Comparison of ENCODE assay signal across 26 cellular contexts in genomic region chr17:17252149-17252810, GRCh38. TPM values are rescaled to one million over a fixed set of nuclear protein-coding genes. Genes with fewer than 3 reads are reported as not detected.
DNase-seq lines count a peak whose midpoint lies in the region; FAIRE-seq and TF ChIP-seq lines count a peak whose summit lies in the region.
"Had no signal": no experiment of that assay in that cellular context is flagged by ENCODE, and none has a peak within 500 bp of the region (broad histone marks: within the 10 kb centered on the region; RNA-seq: fewer than 3 reads in every experiment).

No MANE protein-coding gene starts in this region.

- POLR2A ChIA-PET in CD4-positive, alpha-beta memory T cell (lab: Charles Lee; ENCODE audit: partially characterized antibody), result interaction anchor here (1.2 kb wide), 1 partner anchor 12 kb away, joined by 4 read pairs; no protein-coding TSS in a partner anchor

- H3K27me3 Mint-ChIP-seq in CD4-positive, alpha-beta memory T cell, result no peaks in the 10 kb centered on the region
- H3K27me3 Mint-ChIP-seq: activated CD4-positive, alpha-beta memory T cell treated with anti-CD3 and anti-CD28 coated beads, Interleukin-2, amount 10 ng/mL, durations not matched to agents 7 days and 5 days; stimulated activated naive B cell treated with anti-CD40 and anti-IgM and Interleukin-4, amounts not matched to agents 10 μg/mL and 1 μg/mL and 100 μg/mL, for 72 hours had no signal

- 81% methylated on average over 8 to 13 of the region's 14 CpGs for WGBS in esophagus squamous epithelium, 2 donors

- FAIRE-seq in bronchial epithelial cell (lab: Jason Lieb, UNC), result peak; percentile 40
- FAIRE-seq: endothelial cell of umbilical vein, RCC 7860 had no signal

- H3K4me3 ChIP-seq in CD4-positive, alpha-beta memory T cell (ENCODE audit: low read length in 2 of 2), result no peak overlapping the region
- no peak overlapping the region for H3K4me3 ChIP-seq in LNCaP clone FGC (ENCODE audit: low read depth, low read length)
- no peak overlapping the region for H3K4me3 ChIP-seq in bronchial epithelial cell (ENCODE audit: low read depth, low read length)
- no peak overlapping the region for H3K4me3 ChIP-seq in esophagus squamous epithelium
- H3K4me3 ChIP-seq: hepatocyte, lung, SJSA1, thoracic aorta, uterus had no signal

- H3K9me3 Mint-ChIP-seq in CD4-positive, alpha-beta memory T cell, result no peaks in the 10 kb centered on the region
- H3K9me3 Mint-ChIP-seq: activated CD4-positive, alpha-beta memory T cell treated with anti-CD3 and anti-CD28 coated beads, Interleukin-2, amount 10 ng/mL, durations not matched to agents 7 days and 5 days; nephron; stimulated activated naive B cell treated with anti-CD40 and anti-IgM and Interleukin-4, amounts not matched to agents 10 μg/mL and 1 μg/mL and 100 μg/mL, for 72 hours had no signal

- TF ChIP-seq CTCF in LNCaP clone FGC (IDR thresholded peaks at IDR 0.05; ENCODE audit: control insufficient read depth, extremely low read depth, insufficient read depth), result no peak
- no peak for TF ChIP-seq CTCF in bronchial epithelial cell (IDR thresholded peaks at IDR 0.05; ENCODE audit: insufficient read depth, low read length, severe bottlenecking)
- no peak for TF ChIP-seq CTCF in esophagus squamous epithelium (IDR thresholded peaks at IDR 0.05)

- H3K4me1 Mint-ChIP-seq in CD4-positive, alpha-beta memory T cell, result peaks cover 5 to 8% (median 7%) of the 10 kb centered on the region in 4 donors
- H3K4me1 Mint-ChIP-seq: nephron; stimulated activated naive B cell treated with anti-CD40 and anti-IgM and Interleukin-4, amounts not matched to agents 10 μg/mL and 1 μg/mL and 100 μg/mL, for 72 hours had no signal

- no peak for TF ChIP-seq POLR2A in esophagus squamous epithelium (IDR thresholded peaks at IDR 0.05)

- peaks cover 47% of the 10 kb centered on the region for H3K36me3 ChIP-seq in CD4-positive, alpha-beta memory T cell (ENCODE audit: insufficient read depth, low read length)
- peaks cover 14% of the 10 kb centered on the region for H3K36me3 ChIP-seq in bronchial epithelial cell (ENCODE audit: control insufficient read depth, insufficient read depth, low read length)
- peaks cover 0 to 100% (median 55%) of the 10 kb centered on the region in 3 donors for H3K36me3 ChIP-seq in esophagus squamous epithelium
- H3K36me3 ChIP-seq: uterus had no signal

- DNase-seq in CD4-positive, alpha-beta memory T cell, result no peak
- DNase-seq in LNCaP clone FGC (ENCODE audit: low read depth), result peak; percentile 26
- DNase-seq in bronchial epithelial cell (ENCODE audit: low read depth), result no peak
- peak; percentile 16 for DNase-seq in posterior vena cava (ENCODE audit: low spot score)
- no peak for DNase-seq in 8988T
- no peak for DNase-seq in esophagus squamous epithelium (lab: John Stamatoyannopoulos, UW)
- DNase-seq in T-helper 2 cell, result no peak
- DNase-seq: activated CD4-positive, alpha-beta memory T cell treated with anti-CD3 and anti-CD28 coated beads, Interleukin-2, amount 10 ng/mL, durations not matched to agents 7 days and 5 days; activated CD4-positive, CD25-positive, alpha-beta regulatory T cell treated with anti-CD3 and anti-CD28 coated beads, Interleukin-2, amount 50 U/mL, for 72 hours; activated naive CD4-positive, alpha-beta T cell treated with anti-CD3 and anti-CD28 coated beads, Interleukin-2, amount 50 U/mL, for 16 hours; amygdala; NCI-H1092; NCI-H1694 treated with DMSO at 0.1 percent for 48 hours; NCI-H446 treated with DMSO at 0.1 percent for 48 hours; NCI-H82; stimulated activated naive B cell treated with anti-CD40 and anti-IgM and Interleukin-4, amounts not matched to agents 10 μg/mL and 1 μg/mL and 100 μg/mL, for 72 hours; T-helper 1 cell; uterus had no signal

- H3K27me3 ChIP-seq in CD4-positive, alpha-beta memory T cell (ENCODE audit: insufficient read depth, low read length), result no peaks in the 10 kb centered on the region
- H3K27me3 ChIP-seq in bronchial epithelial cell (ENCODE audit: control insufficient read depth, insufficient read depth, low read length) (no peaks in the 10 kb centered on the region), esophagus squamous epithelium (no peaks in the 10 kb centered on the region)
- H3K27me3 ChIP-seq: hepatocyte, SJSA1, uterus had no signal

- H3K9me3 ChIP-seq in CD4-positive, alpha-beta memory T cell (ENCODE audit: control insufficient read depth in 1 of 2, low read length in 2 of 2), result no peaks in the 10 kb centered on the region
- no peaks in the 10 kb centered on the region for H3K9me3 ChIP-seq in esophagus squamous epithelium
- H3K9me3 ChIP-seq: SJSA1, thoracic aorta, uterus had no signal

- CTCF ChIA-PET in CD4-positive, alpha-beta memory T cell (lab: Charles Lee; ENCODE audit: partially characterized antibody), result no interaction called here

- peak overlapping the region in 5 of 7 donors; percentile 19 to 81 (median 65) for H3K27ac Mint-ChIP-seq in CD4-positive, alpha-beta memory T cell
- H3K27ac Mint-ChIP-seq: nephron; stimulated activated naive B cell treated with anti-CD40 and anti-IgM and Interleukin-4, amounts not matched to agents 10 μg/mL and 1 μg/mL and 100 μg/mL, for 72 hours had no signal

- no peak overlapping the region for H3K27ac ChIP-seq in CD4-positive, alpha-beta memory T cell (ENCODE audit: low read depth, low read length)
- H3K27ac ChIP-seq in esophagus squamous epithelium, result no peak overlapping the region
- H3K27ac ChIP-seq: hepatocyte, SJSA1, thoracic aorta, uterus had no signal

- H3K4me3 Mint-ChIP-seq in CD4-positive, alpha-beta memory T cell, result no peak overlapping the region
- H3K4me3 Mint-ChIP-seq: activated CD4-positive, alpha-beta memory T cell treated with anti-CD3 and anti-CD28 coated beads, Interleukin-2, amount 10 ng/mL, durations not matched to agents 7 days and 5 days; nephron; stimulated activated naive B cell treated with anti-CD40 and anti-IgM and Interleukin-4, amounts not matched to agents 10 μg/mL and 1 μg/mL and 100 μg/mL, for 72 hours had no signal

- H3K4me1 ChIP-seq in CD4-positive, alpha-beta memory T cell (ENCODE audit: insufficient read depth, low read length), result peaks cover 6% of the 10 kb centered on the region
- no peaks in the 10 kb centered on the region for H3K4me1 ChIP-seq in esophagus squamous epithelium
- H3K4me1 ChIP-seq: SJSA1, uterus had no signal

- peaks cover 40 to 60% of the 10 kb centered on the region in 2 donors for H3K36me3 Mint-ChIP-seq in CD4-positive, alpha-beta memory T cell

- intact Hi-C loops in CD4-positive, alpha-beta memory T cell (cut with micrococcal nuclease), result no loop called here
- intact Hi-C loops in posterior vena cava (cut with DNase I) (no loop called here), esophagus squamous epithelium (cut with DNase I) (no loop called here)

RNA-seq across cellular contexts. Expression of gene FLCN, which starts 15.3 kb away (rescaled TPM):
- total RNA-seq in CD4-positive, alpha-beta memory T cell, result 10 to 100 TPM; 94.4 to 95.0 TPM
- polyA plus RNA-seq in CD4-positive, alpha-beta memory T cell, result 1 to 10 TPM; 2.4 to 5.2 TPM
- total RNA-seq in bronchial epithelial cell (51.1 and 56.5 TPM in 2 replicates), posterior vena cava (10 to 100 TPM; 37.9 to 53.5 TPM), esophagus squamous epithelium (10 to 100 TPM; 11.6 to 27.5 (median 12.4) TPM)

RNA-seq across cellular contexts. Expression of gene COPS3, which starts 28.8 kb away (rescaled TPM):
- 10 to 100 TPM; 45.4 to 60.5 TPM for total RNA-seq in CD4-positive, alpha-beta memory T cell
- 100 to 1,000 TPM; 103 TPM for polyA plus RNA-seq in CD4-positive, alpha-beta memory T cell
- total RNA-seq in bronchial epithelial cell (68.6 and 87.4 TPM in 2 replicates), posterior vena cava (10 to 100 TPM; 45.3 to 54.6 TPM), esophagus squamous epithelium (10 to 100 TPM; 34.0 to 91.6 (median 68.7) TPM)

RNA-seq across cellular contexts. Expression of gene PLD6, which starts 46.1 kb away (rescaled TPM):
- total RNA-seq in CD4-positive, alpha-beta memory T cell, result 10 to 100 TPM; 12.8 to 13.9 TPM
- 10 to 100 TPM; 18.4 to 26.6 TPM for polyA plus RNA-seq in CD4-positive, alpha-beta memory T cell
- total RNA-seq in bronchial epithelial cell (3.7 and 4.0 TPM in 2 replicates), posterior vena cava (1 to 10 TPM; 2.9 to 4.4 TPM), esophagus squamous epithelium (1 to 10 TPM in 2 of 4 donors, under 1 TPM in 2; 0.45 to 1.9 (median 0.95) TPM)
- total RNA-seq: M059J had no signal

RNA-seq across cellular contexts. Expression of gene NT5M, which starts 50.9 kb away (rescaled TPM):
- total RNA-seq in CD4-positive, alpha-beta memory T cell, result 1 to 10 TPM; 1.4 to 2.7 TPM
- 1 to 10 TPM in 1 of 2 donors, under 1 TPM in 1; 0.37 to 2.9 TPM for polyA plus RNA-seq in CD4-positive, alpha-beta memory T cell
- 0.79 and 1.0 TPM in 2 replicates for total RNA-seq in bronchial epithelial cell
- 1 to 10 TPM; 2.8 to 3.0 TPM for total RNA-seq in posterior vena cava
- 1 to 10 TPM; 1.7 to 3.1 (median 2.3) TPM for total RNA-seq in esophagus squamous epithelium

Comparison
In these comparisons a context has a peak if more than half of its experiments do, and no peak if none do; other contexts are left out.
1. DNase-seq: peak in LNCaP clone FGC (single experiment) and posterior vena cava (single experiment); none in CD4-positive, alpha-beta memory T cell (0 of 5), bronchial epithelial cell (single experiment), 8988T (single experiment), esophagus squamous epithelium (single experiment) and T-helper 2 cell (0 of 5).